In genomic region chr6:149717255-149717587, GRCh38 we compare ENCODE assay signal across 8 cellular contexts. TPM values are rescaled to one million over a fixed set of nuclear protein-coding genes. Genes with fewer than 3 reads are reported as not detected.
DNase-seq lines count a peak whose midpoint lies in the region; ATAC-seq, FAIRE-seq and TF ChIP-seq lines count a peak whose summit lies in the region.

No MANE protein-coding gene starts in this region.

- H3K27me3 ChIP-seq in A673 (replicated peaks; ENCODE audit: insufficient read depth, low read depth, low read length, poor library complexity), result no peaks in the 10 kb centered on the region
- no peaks in the 10 kb centered on the region for H3K27me3 ChIP-seq in H7 (ENCODE audit: control insufficient read depth, insufficient read depth, low read length)
- no peaks in the 10 kb centered on the region for H3K27me3 ChIP-seq in K562 (ENCODE audit: control insufficient read depth in 2 of 2, insufficient read depth in 2 of 2, low read length in 2 of 2)

- peak overlapping the region; percentile 87 for H3K4me2 ChIP-seq in K562 (ENCODE audit: insufficient read depth, low read length)

- H3K4me3 ChIP-seq in A673 (ENCODE audit: low read depth, low read length, poor library complexity, severe bottlenecking) (peak overlapping the region; percentile 88), H7 (ENCODE audit: insufficient read depth, low read depth, low read length) (peak overlapping the region; percentile 94), K562 (peak overlapping the region; percentile 98)

- H3K27ac Mint-ChIP-seq in mesothelial cell of epicardium, result peak overlapping the region; percentile 97

- H3K27ac ChIP-seq in A673 (ENCODE audit: low read depth, low read length, poor library complexity, severe bottlenecking), result peak overlapping the region; percentile 98
- peak overlapping the region; percentile 98 for H3K27ac ChIP-seq in K562 (ENCODE audit: extremely low read depth, low read depth, low read length)

- CTCF ChIA-PET in A673 (lab: Charles Lee) (no interaction called here), K562 (lab: Yijun Ruan, JAX; ENCODE audit: low intra/inter-chr PET ratio) (no interaction called here)

- POLR2A ChIA-PET in A673 (lab: Charles Lee; ENCODE audit: low non-redundant PET) (interaction anchor here (0.6 kb wide), 2 partner anchors 15 to 267 kb away, joined by 4 to 10 read pairs; no protein-coding TSS in a partner anchor), K562 (lab: Yijun Ruan, JAX) (interaction anchor here (0.7 to 3.2 kb wide), 18 partner anchors 10 to 577 kb away, joined by 3 to 14 read pairs (median 5); partner anchors contain the start of genes NUP43, PCMT1 and PPIL4)

- no TSS peak for BruUV-seq in A673 (replicated peaks; lab: Mats Ljungman, UMichigan)
- BruUV-seq in K562 (replicated peaks; lab: Mats Ljungman, UMichigan), result no TSS peak

- DNase-seq in A673 (ENCODE audit: low spot score) (no peak), H7 (no peak), K562 (ENCODE audit: extremely low read depth in 1 of 4, low spot score in 3 of 4) (no peak), mesothelial cell of epicardium (ENCODE audit: low spot score in 2 of 2, unreplicated experiment in 2 of 2) (no peak), anterior cingulate cortex (lab: John Stamatoyannopoulos, UW) (no peak)
- DNase-seq in stimulated activated CD4-positive, alpha-beta T cell treated with anti-CD3 and anti-CD28 coated beads, Interleukin-12 subunit alpha, Interleukin-12 subunit beta, amount 100 ng/mL, for 4 hours, result no peak

- no peak for TF ChIP-seq RAD21 in K562 (CRISPR knock-in tag; conservative IDR thresholded peaks at IDR 0.05 in 1 of 2, IDR thresholded peaks at IDR 0.05 in 1 of 2)

- under 1% methylated on average over 9 of the region's 9 CpGs for WGBS in K562 (ENCODE audit: insufficient coverage, low coverage, missing lambda C conversion rate)

- H3K36me3 ChIP-seq in A673 (ENCODE audit: insufficient read depth, low read length, poor library complexity, severe bottlenecking) (peaks cover 3% of the 10 kb centered on the region), H7 (replicated peaks; ENCODE audit: control insufficient read depth, insufficient read depth, low read length) (no peaks in the 10 kb centered on the region), K562 (ENCODE audit: control insufficient read depth, insufficient read depth, low read length) (peaks cover 35% of the 10 kb centered on the region)

- H2AFZ ChIP-seq in K562 (ENCODE audit: low read depth, low read length), result peak overlapping the region; percentile 91

- H3K27me3 Mint-ChIP-seq in mesothelial cell of epicardium (ENCODE audit: low read depth), result no peaks in the 10 kb centered on the region

- no peaks in the 10 kb centered on the region for H3K9me1 ChIP-seq in K562 (ENCODE audit: control insufficient read depth, insufficient read depth, low read length)

- H3K9ac ChIP-seq in K562 (ENCODE audit: insufficient read depth in 1 of 2, low read depth in 2 of 2, low read length in 2 of 2), result peak overlapping the region; percentile 99

- H4K20me1 ChIP-seq in K562 (replicated peaks; ENCODE audit: control insufficient read depth, insufficient read depth, low read length), result 0 out of 2 replicates have a peak, but pooled peaks cover 6% of the 10 kb centered on the region

- no peaks in the 10 kb centered on the region for H3K9me3 Mint-ChIP-seq in mesothelial cell of epicardium

- H3K36me3 Mint-ChIP-seq in mesothelial cell of epicardium, result peaks cover 2% of the 10 kb centered on the region

- ATAC-seq in K562 (no peak; the same call in 2 of the 3 replicates), HG02885 (IDR thresholded peaks at IDR 0.05; ENCODE audit: poor library complexity, unreplicated experiment) (no peak), GM18907 (IDR thresholded peaks at IDR 0.05; ENCODE audit: unreplicated experiment) (no peak)

- H3K4me1 ChIP-seq in A673 (ENCODE audit: insufficient read depth, low read length, poor library complexity, severe bottlenecking) (peaks cover 8% of the 10 kb centered on the region), K562 (replicated peaks in 1 of 2; ENCODE audit: control insufficient read depth in 2 of 2, insufficient read depth in 2 of 2, low read length in 2 of 2) (peaks cover 5 to 19% of the 10 kb centered on the region in 2 experiments; a peak in 4 of 5 replicates)

- FAIRE-seq in K562 (lab: Jason Lieb, UNC), result no peak

- no peak for TF ChIP-seq EP300 in K562 (IDR thresholded peaks at IDR 0.05; ENCODE audit: low read length)

- no peak for TF ChIP-seq POLR2A in K562 (conservative IDR thresholded peaks at IDR 0.05)

- H3K4me1 Mint-ChIP-seq in mesothelial cell of epicardium, result peaks cover 20% of the 10 kb centered on the region

- TF ChIP-seq CTCF in A673 (conservative IDR thresholded peaks at IDR 0.05; ENCODE audit: low read depth, low read length) (no peak), K562 (IDR thresholded peaks at IDR 0.05 in 2 of 3, conservative IDR thresholded peaks at IDR 0.05 in 1 of 3; ENCODE audit: insufficient read depth in 2 of 3, low read depth in 1 of 3, low read length in 3 of 3) (no peak), mesothelial cell of epicardium (IDR thresholded peaks at IDR 0.05; ENCODE audit: unreplicated experiment) (no peak)

- in situ Hi-C loops in K562 (cut with MboI), result no loop called here

- intact Hi-C loops in A673 (cut with micrococcal nuclease; ENCODE audit: unreplicated experiment), result loop anchor here (5.0 to 10.0 kb wide), 2 partner anchors 145 to 152 kb away; partner anchors contain the start of genes GINM1 and LRP11
- intact Hi-C loops in K562 (cut with micrococcal nuclease), result loop anchor here (5.0 kb wide), 4 partner anchors 35 to 170 kb away; partner anchors contain the start of genes GINM1, KATNA1 and PPIL4

- H3K9me3 ChIP-seq in A673 (ENCODE audit: low read depth, low read length, poor library complexity, severe bottlenecking) (no peaks in the 10 kb centered on the region), K562 (replicated peaks; ENCODE audit: control insufficient read depth, insufficient read depth, low read depth, low read length) (no peaks in the 10 kb centered on the region)

- peaks cover 65% of the 10 kb centered on the region for H3K79me2 ChIP-seq in K562 (ENCODE audit: control insufficient read depth, insufficient read depth, low read length)

- peak overlapping the region; percentile 88 for H3K4me3 Mint-ChIP-seq in mesothelial cell of epicardium

RNA-seq across cellular contexts. Expression of gene LATS1, which starts 0.7 kb away (rescaled TPM):
- total RNA-seq in A673 (2021), result 35.2 and 39.6 TPM in 2 replicates
- total RNA-seq in H7 (2014; rRNA removed; shearing (Covaris generic)), result 13.5 and 15.2 TPM in 2 replicates
- 46.5 and 118 TPM in 2 replicates for total RNA-seq in K562 (2011; cell fraction: chromatin; rRNA removed; ENCODE audit: low replicate concordance)
- total RNA-seq in K562 (2011; cell fraction: nucleolus; rRNA removed), result 23.9 and 24.3 TPM in 2 replicates
- total RNA-seq in K562 (2011; cell fraction: nucleoplasm; rRNA removed), result 35.3 and 42.9 TPM in 2 replicates
- 14.0 and 22.5 TPM in 2 replicates for total RNA-seq in K562 (2014; rRNA removed)
- 28.4 and 32.1 TPM in 2 replicates for total RNA-seq in K562 (2014; rRNA removed; fragmentation: Illumina TruSeq; extraction: Trizol)
- 26.5 and 26.6 TPM in 2 replicates for total RNA-seq in K562 (2015; rRNA removed; fragmentation: Illumina TruSeq; extraction: Trizol)
- 33.2 and 36.3 TPM in 2 replicates for total RNA-seq in K562 (2021)
- polyA plus RNA-seq in K562 (2011; rRNA removed), result 18.4 and 24.0 TPM in 2 replicates
- polyA plus RNA-seq in K562 (2011; cell fraction: cytosol; rRNA removed), result 14.4 and 17.0 TPM in 2 replicates
- 21.7 and 22.5 TPM in 2 replicates for polyA plus RNA-seq in K562 (2011; cell fraction: nucleus; rRNA removed)
- 15.0 and 16.6 TPM in 2 replicates for polyA plus RNA-seq in K562 (2012)
- polyA plus RNA-seq in K562 (2014; fragmentation: Illumina TruSeq; extraction: Trizol), result 28.7 and 29.1 TPM in 2 replicates
- polyA plus RNA-seq in K562 (2014; fragmentation: Nextera tagmentation; extraction: Ambion mirVana), result 1 to 10 TPM; 5.0 to 5.6 TPM
- polyA plus RNA-seq in K562 (2014; rRNA removed), result 11.9 and 13.2 TPM in 2 replicates
- 60.3 and 69.3 TPM in 2 replicates for polyA minus RNA-seq in K562 (2011; rRNA and poly(A)+ RNA removed)
- 31.1 and 31.3 TPM in 2 replicates for polyA minus RNA-seq in K562 (2011; cell fraction: cytosol; rRNA and poly(A)+ RNA removed)
- polyA minus RNA-seq in K562 (2011; cell fraction: nucleus; rRNA and poly(A)+ RNA removed), result 22.2 and 41.8 TPM in 2 replicates
- 38.4 to 39.4 TPM (median 39.0 TPM) in 3 replicates for total RNA-seq in mesothelial cell of epicardium

RNA-seq across cellular contexts. Expression of gene NUP43, which starts 29.1 kb away (rescaled TPM):
- total RNA-seq in A673 (2021) (87.0 and 88.5 TPM in 2 replicates), K562 (2014; rRNA removed) (44.7 and 50.5 TPM in 2 replicates), K562 (2014; rRNA removed; fragmentation: Illumina TruSeq; extraction: Trizol) (112 and 127 TPM in 2 replicates), K562 (2015; rRNA removed; fragmentation: Illumina TruSeq; extraction: Trizol) (78.1 and 83.6 TPM in 2 replicates), K562 (2021) (101 and 103 TPM in 2 replicates), mesothelial cell of epicardium (38.8 to 41.0 TPM (median 40.2 TPM) in 3 replicates)
- total RNA-seq in H7 (2014; rRNA removed; shearing (Covaris generic)), result 64.0 and 70.1 TPM in 2 replicates
- 105 and 121 TPM in 2 replicates for total RNA-seq in K562 (2011; cell fraction: chromatin; rRNA removed; ENCODE audit: low replicate concordance)
- 31.3 and 32.5 TPM in 2 replicates for total RNA-seq in K562 (2011; cell fraction: nucleolus; rRNA removed)
- total RNA-seq in K562 (2011; cell fraction: nucleoplasm; rRNA removed), result 51.2 and 83.9 TPM in 2 replicates
- polyA plus RNA-seq in K562 (2011; rRNA removed) (112 and 136 TPM in 2 replicates), K562 (2014; fragmentation: Illumina TruSeq; extraction: Trizol) (59.5 and 67.4 TPM in 2 replicates), K562 (2014; fragmentation: Nextera tagmentation; extraction: Ambion mirVana) (10 to 100 TPM; 28.9 to 39.7 TPM), K562 (2014; rRNA removed) (53.1 and 53.4 TPM in 2 replicates)
- 35.5 and 60.8 TPM in 2 replicates for polyA plus RNA-seq in K562 (2011; cell fraction: cytosol; rRNA removed)
- polyA plus RNA-seq in K562 (2011; cell fraction: nucleus; rRNA removed), result 52.5 and 59.6 TPM in 2 replicates
- 38.4 and 46.1 TPM in 2 replicates for polyA plus RNA-seq in K562 (2012)
- 293 and 318 TPM in 2 replicates for polyA minus RNA-seq in K562 (2011; rRNA and poly(A)+ RNA removed)
- polyA minus RNA-seq in K562 (2011; cell fraction: cytosol; rRNA and poly(A)+ RNA removed), result 67.9 and 134 TPM in 2 replicates
- 19.9 and 34.4 TPM in 2 replicates for polyA minus RNA-seq in K562 (2011; cell fraction: nucleus; rRNA and poly(A)+ RNA removed)

RNA-seq across cellular contexts. Expression of gene PCMT1, which starts 32.3 kb away (rescaled TPM):
- total RNA-seq in A673 (2021) (110 and 115 TPM in 2 replicates), K562 (2014; rRNA removed) (302 and 327 TPM in 2 replicates), K562 (2014; rRNA removed; fragmentation: Illumina TruSeq; extraction: Trizol) (235 and 246 TPM in 2 replicates), K562 (2015; rRNA removed; fragmentation: Illumina TruSeq; extraction: Trizol) (215 and 217 TPM in 2 replicates), K562 (2021) (231 and 238 TPM in 2 replicates), mesothelial cell of epicardium (43.4 to 45.6 TPM (median 44.4 TPM) in 3 replicates)
- 104 and 118 TPM in 2 replicates for total RNA-seq in H7 (2014; rRNA removed; shearing (Covaris generic))
- total RNA-seq in K562 (2011; cell fraction: chromatin; rRNA removed; ENCODE audit: low replicate concordance), result 143 TPM in 2 replicates
- 190 and 200 TPM in 2 replicates for total RNA-seq in K562 (2011; cell fraction: nucleolus; rRNA removed)
- 178 and 226 TPM in 2 replicates for total RNA-seq in K562 (2011; cell fraction: nucleoplasm; rRNA removed)
- polyA plus RNA-seq in K562 (2011; rRNA removed) (307 and 425 TPM in 2 replicates), K562 (2014; fragmentation: Illumina TruSeq; extraction: Trizol) (303 and 361 TPM in 2 replicates), K562 (2014; fragmentation: Nextera tagmentation; extraction: Ambion mirVana) (100 to 1,000 TPM; 536 to 541 TPM), K562 (2014; rRNA removed) (411 and 464 TPM in 2 replicates)
- polyA plus RNA-seq in K562 (2011; cell fraction: cytosol; rRNA removed), result 302 and 333 TPM in 2 replicates
- 61.1 and 83.0 TPM in 2 replicates for polyA plus RNA-seq in K562 (2011; cell fraction: nucleus; rRNA removed)
- polyA plus RNA-seq in K562 (2012), result 178 and 267 TPM in 2 replicates
- polyA minus RNA-seq in K562 (2011; rRNA and poly(A)+ RNA removed), result 317 and 349 TPM in 2 replicates
- polyA minus RNA-seq in K562 (2011; cell fraction: cytosol; rRNA and poly(A)+ RNA removed), result 86.4 and 132 TPM in 2 replicates
- polyA minus RNA-seq in K562 (2011; cell fraction: nucleus; rRNA and poly(A)+ RNA removed), result 29.5 and 35.4 TPM in 2 replicates
